21 cellular contexts compared by ENCODE assay signal in the genomic region with DNA sequence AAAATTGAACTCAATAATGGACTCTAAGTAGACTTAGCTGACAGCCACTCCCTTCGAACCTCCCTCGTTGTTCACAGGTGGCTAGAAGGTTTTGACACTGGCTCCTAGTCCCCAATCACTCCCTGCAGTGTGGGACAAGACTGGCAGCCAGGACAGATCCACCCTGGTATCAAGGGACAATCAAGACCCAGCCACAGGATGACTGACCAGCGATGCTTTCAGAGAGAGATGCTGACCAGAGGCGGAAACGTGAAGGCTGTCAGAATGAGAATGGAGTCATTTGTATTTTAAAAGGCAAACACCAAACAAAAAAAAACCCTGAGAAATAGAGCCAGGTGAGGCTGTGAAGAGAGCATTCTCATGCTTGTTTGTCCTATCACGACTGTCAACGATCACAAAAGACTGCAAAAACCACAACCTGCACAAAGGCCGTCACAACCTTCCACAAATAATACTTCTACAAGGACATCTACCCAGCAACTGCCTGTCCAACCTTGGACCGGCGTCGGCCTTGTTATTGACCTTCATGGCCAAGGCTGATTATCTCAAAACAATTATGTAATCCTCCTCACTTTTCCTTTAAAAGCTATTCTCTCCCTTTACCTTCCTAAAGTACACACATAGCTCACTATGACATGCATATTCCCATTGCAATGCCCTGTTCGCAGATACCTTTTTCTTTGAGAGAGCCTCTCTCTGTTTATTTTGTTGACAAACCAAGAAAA. TPM values are rescaled to one million over a fixed set of nuclear protein-coding genes. Genes with fewer than 3 reads are reported as not detected.
DNase-seq lines count a peak whose midpoint lies in the region; ATAC-seq and TF ChIP-seq lines count a peak whose summit lies in the region.
"Had no signal": no experiment of that assay in that cellular context is flagged by ENCODE, and none has a peak within 500 bp of the region (broad histone marks: within the 10 kb centered on the region; RNA-seq: fewer than 3 reads in every experiment).

No MANE protein-coding gene starts in this region.

- H3K4me3 Mint-ChIP-seq in endothelial cell (ENCODE audit: unreplicated experiment) (no peak overlapping the region), progenitor cell of endocrine pancreas (ENCODE audit: low read depth) (no peak overlapping the region)
- H3K4me3 Mint-ChIP-seq: memory B cell had no signal

- H3K27me3 Mint-ChIP-seq in endothelial cell (ENCODE audit: unreplicated experiment) (no peaks in the 10 kb centered on the region), progenitor cell of endocrine pancreas (no peaks in the 10 kb centered on the region)

- H3K79me2 ChIP-seq in DND-41 (ENCODE audit: insufficient read depth, low read length) (no peaks in the 10 kb centered on the region), Karpas-422 (ENCODE audit: low read length) (no peaks in the 10 kb centered on the region)

- H3K9me3 Mint-ChIP-seq in endothelial cell (ENCODE audit: unreplicated experiment): no peaks in the 10 kb centered on the region
- no peaks in the 10 kb centered on the region for H3K9me3 Mint-ChIP-seq in progenitor cell of endocrine pancreas (ENCODE audit: low read depth)
- H3K9me3 Mint-ChIP-seq: naive B cell had no signal

- H3K36me3 ChIP-seq in DND-41 (ENCODE audit: insufficient read depth, low read length) (peaks cover 22% of the 10 kb centered on the region), Karpas-422 (ENCODE audit: insufficient read depth, low read length) (peaks cover 20% of the 10 kb centered on the region)

- H3K9ac ChIP-seq in DND-41 (ENCODE audit: low read depth, low read length): no peak overlapping the region
- no peak overlapping the region for H3K9ac ChIP-seq in Karpas-422 (ENCODE audit: low read length)

- DNase-seq in DND-41: no peak
- DNase-seq in Karpas-422: peak; percentile 50
- DNase-seq in endothelial cell (ENCODE audit: low spot score): no peak
- no peak for DNase-seq in progenitor cell of endocrine pancreas (ENCODE audit: low spot score, unreplicated experiment)
- no peak for DNase-seq in cerebellar nuclear complex (lab: John Stamatoyannopoulos, UW)
- no peak for DNase-seq in stimulated activated CD4-positive, alpha-beta T cell treated with anti-CD3 and anti-CD28 coated beads, Interleukin-2, amount 100 ng/mL, for 24 hours
- DNase-seq in GM19238 (ENCODE audit: insufficient read length, low spot score): no peak
- DNase-seq: activated CD4-positive, alpha-beta T cell treated with anti-CD3 and anti-CD28 coated beads, Interleukin-2, amount 50 U/mL, for 4 hours; activated naive CD4-positive, alpha-beta T cell treated with Interleukin-2 at 50 U/mL for 16 hours; activated T-cell treated with anti-CD3 and anti-CD28 coated beads, Interleukin-2, amount 50 U/mL, for 1 hour; anterior cingulate cortex; effector CD4-positive, alpha-beta T cell; esophagus squamous epithelium; H7; naive B cell; PC-3; SHP77 treated with DMSO at 0.1 percent for 48 hours; stimulated activated naive CD8-positive, alpha-beta T cell treated with anti-CD3 and anti-CD28 coated beads, Interleukin-15, Interleukin-2, amounts not matched to agents 100 U/mL and 50 U/mL, for 24 hours had no signal

- H3K4me2 ChIP-seq in DND-41 (ENCODE audit: insufficient read depth, low read length) (no peak overlapping the region), Karpas-422 (ENCODE audit: low read depth, low read length, poor library complexity, severe bottlenecking) (no peak overlapping the region)

- H3K9me2 ChIP-seq in Karpas-422 (replicated peaks; ENCODE audit: insufficient read depth, low read length): no peaks in the 10 kb centered on the region

- no peak overlapping the region for H3K27ac ChIP-seq in DND-41 (ENCODE audit: low read length)
- H3K27ac ChIP-seq in Karpas-422 (ENCODE audit: low read length): no peak overlapping the region
- H3K27ac ChIP-seq: esophagus squamous epithelium, gastroesophageal sphincter, tibial nerve had no signal

- H4K20me1 ChIP-seq in DND-41 (ENCODE audit: insufficient read depth, low read length) (peaks cover 18% of the 10 kb centered on the region; the same call in 1 of the 2 replicates), Karpas-422 (ENCODE audit: insufficient read depth, low read depth, low read length) (peaks cover 15% of the 10 kb centered on the region; the same call in 1 of the 2 replicates)

- H3K27me3 ChIP-seq in DND-41 (ENCODE audit: insufficient read depth, low read length, poor library complexity): no peaks in the 10 kb centered on the region
- no peaks in the 10 kb centered on the region for H3K27me3 ChIP-seq in Karpas-422 (ENCODE audit: low read length)
- H3K27me3 ChIP-seq: esophagus squamous epithelium, gastroesophageal sphincter, tibial nerve had no signal

- peak; percentile 27; the same call in 2 of the 3 replicates for ATAC-seq in DND-41 (ENCODE audit: insufficient read depth, low read depth)
- ATAC-seq: gastroesophageal sphincter; stimulated activated naive CD8-positive, alpha-beta T cell treated with anti-CD3 and anti-CD28 coated beads, Interleukin-15, Interleukin-2, amounts not matched to agents 100 U/mL and 50 U/mL, for 24 hours had no signal

- TF ChIP-seq CTCF in DND-41 (IDR thresholded peaks at IDR 0.05; ENCODE audit: borderline replicate concordance, extremely low read depth, low read length, poor library complexity, severe bottlenecking) (no peak), endothelial cell (IDR thresholded peaks at IDR 0.05; ENCODE audit: unreplicated experiment) (no peak), progenitor cell of endocrine pancreas (IDR thresholded peaks at IDR 0.05; ENCODE audit: unreplicated experiment) (no peak)

- H3K36me3 Mint-ChIP-seq in endothelial cell (ENCODE audit: low read depth, unreplicated experiment) (peaks cover 22% of the 10 kb centered on the region), progenitor cell of endocrine pancreas (ENCODE audit: insufficient read depth) (peaks cover 19% of the 10 kb centered on the region)

- peak overlapping the region; percentile 6 for H3K27ac Mint-ChIP-seq in endothelial cell (ENCODE audit: unreplicated experiment)
- H3K27ac Mint-ChIP-seq in progenitor cell of endocrine pancreas: peak overlapping the region; percentile 13
- H3K27ac Mint-ChIP-seq: memory B cell had no signal

- H3K4me3 ChIP-seq in DND-41 (ENCODE audit: low read depth in 1 of 2, low read length in 2 of 2): no peak overlapping the region
- no peak overlapping the region for H3K4me3 ChIP-seq in Karpas-422 (ENCODE audit: low read length)
- H3K4me3 ChIP-seq: esophagus squamous epithelium, gastroesophageal sphincter, tibial nerve had no signal

- H3K4me1 Mint-ChIP-seq in endothelial cell (ENCODE audit: unreplicated experiment) (no peaks in the 10 kb centered on the region), progenitor cell of endocrine pancreas (ENCODE audit: low read depth) (peaks cover 9% of the 10 kb centered on the region)

- H3K4me1 ChIP-seq in DND-41 (ENCODE audit: insufficient read depth, low read length) (no peaks in the 10 kb centered on the region), Karpas-422 (ENCODE audit: low read length) (no peaks in the 10 kb centered on the region)
- H3K4me1 ChIP-seq: esophagus squamous epithelium, gastroesophageal sphincter, tibial nerve had no signal

- H3K9me3 ChIP-seq in DND-41 (ENCODE audit: insufficient read depth, low read length, severe bottlenecking) (no peaks in the 10 kb centered on the region), Karpas-422 (ENCODE audit: low read length) (no peaks in the 10 kb centered on the region)
- H3K9me3 ChIP-seq: esophagus squamous epithelium, gastroesophageal sphincter, tibial nerve had no signal

- H2AFZ ChIP-seq in DND-41 (ENCODE audit: low read depth, low read length): no peak overlapping the region
- no peak overlapping the region for H2AFZ ChIP-seq in Karpas-422 (ENCODE audit: low read length)

RNA-seq across cellular contexts. Expression of gene EIF5, which starts 13.2 kb away (rescaled TPM):
- 133 and 180 TPM in 2 replicates for total RNA-seq in Karpas-422 (2014; rRNA removed; shearing (Covaris generic); ENCODE audit: low replicate concordance)
- total RNA-seq in endothelial cell (ENCODE audit: unreplicated experiment): 228 TPM
- 362 and 384 TPM in 2 replicates for total RNA-seq in progenitor cell of endocrine pancreas

RNA-seq across cellular contexts. Expression of gene MARK3, which starts 38.0 kb away (rescaled TPM):
- 94.5 and 113 TPM in 2 replicates for total RNA-seq in Karpas-422 (2014; rRNA removed; shearing (Covaris generic); ENCODE audit: low replicate concordance)
- 70.8 TPM for total RNA-seq in endothelial cell (ENCODE audit: unreplicated experiment)
- 125 and 138 TPM in 2 replicates for total RNA-seq in progenitor cell of endocrine pancreas
